Comparison of ENCODE assay signal across 21 cellular contexts in the genomic region with DNA sequence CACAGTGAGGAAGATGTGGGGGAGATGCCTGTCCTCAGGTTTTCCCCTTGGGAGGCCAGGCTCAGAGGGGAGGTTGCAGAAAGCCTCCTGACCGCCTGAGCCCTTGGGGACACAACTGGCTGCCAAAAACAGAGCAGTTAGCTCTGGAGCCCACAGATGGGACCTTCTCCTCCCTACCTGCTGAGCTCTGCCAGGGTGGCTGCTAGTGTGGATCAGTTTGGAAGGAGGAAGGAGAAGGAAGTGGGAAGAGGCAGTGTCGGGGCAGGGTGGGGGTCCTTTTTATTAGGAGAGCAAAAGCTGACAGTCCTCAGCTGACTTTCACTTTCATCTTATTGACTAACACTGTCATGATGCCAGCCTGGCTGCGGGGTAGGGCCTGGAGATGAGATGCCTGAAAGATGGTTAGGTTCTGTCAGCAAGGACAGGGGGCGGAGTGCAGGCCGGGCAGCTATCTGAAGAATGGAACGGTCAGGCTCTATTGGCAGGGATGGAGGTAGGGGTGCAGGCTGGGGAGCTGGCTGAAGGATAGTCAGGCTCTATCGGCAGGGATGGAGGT.
DNase-seq lines count a peak whose midpoint lies in the region; ATAC-seq and TF ChIP-seq lines count a peak whose summit lies in the region.
"Had no signal": no experiment of that assay in that cellular context is flagged by ENCODE, and none has a peak within 500 bp of the region (broad histone marks: within the 10 kb centered on the region; RNA-seq: fewer than 3 reads in every experiment).

No MANE protein-coding gene starts in this region.

- H3K36me3 ChIP-seq in KOPT-K1 (ENCODE audit: insufficient read depth, low read length) (no peaks in the 10 kb centered on the region), lower lobe of right lung (no peaks in the 10 kb centered on the region), upper lobe of right lung (no peaks in the 10 kb centered on the region)
- H3K36me3 ChIP-seq: SJSA1 had no signal

- H3K4me3 ChIP-seq in lower lobe of right lung (no peak overlapping the region), upper lobe of right lung (no peak overlapping the region)
- H3K4me3 ChIP-seq: A549, PC-9, SJSA1 had no signal

- peak; percentile 50 for DNase-seq in Right ventricle myocardium inferior (ENCODE audit: missing footprints)
- no peak for DNase-seq in Right ventricle myocardium superior
- DNase-seq in lower lobe of right lung = peak; percentile 32
- peak; percentile 42 for DNase-seq in upper lobe of right lung
- DNase-seq in C1 segment of cervical spinal cord (lab: John Stamatoyannopoulos, UW) = no peak
- no peak for DNase-seq in T-helper 9 cell
- DNase-seq: DMS79, HFFc6, IMR-90, Karpas-422, NCI-H1048, NCI-H1436, NCI-H1930, NCI-H226, NCI-H524, PC-9 had no signal

- intact Hi-C loops in Right ventricle myocardium inferior (cut with DNase I) = no loop called here
- intact Hi-C loops in Right ventricle myocardium superior (cut with DNase I) = no loop called here
- intact Hi-C loops in lower lobe of right lung (cut with DNase I) = no loop called here
- intact Hi-C loops in upper lobe of right lung (cut with DNase I) = no loop called here

- ATAC-seq in Right ventricle myocardium inferior = peak; percentile 11
- ATAC-seq in Right ventricle myocardium superior (ENCODE audit: poor library complexity) = no peak
- ATAC-seq in lower lobe of right lung = no peak
- ATAC-seq in upper lobe of right lung = no peak
- ATAC-seq: A549 had no signal

- H3K4me1 ChIP-seq in lower lobe of right lung (no peaks in the 10 kb centered on the region), upper lobe of right lung (no peaks in the 10 kb centered on the region)
- H3K4me1 ChIP-seq: A549, SJSA1 had no signal

- H3K27me3 ChIP-seq in lower lobe of right lung (ENCODE audit: low read depth) = peaks cover 9% of the 10 kb centered on the region
- no peaks in the 10 kb centered on the region for H3K27me3 ChIP-seq in upper lobe of right lung

- H3K9me3 ChIP-seq in KOPT-K1 (ENCODE audit: insufficient read depth, low read length, poor library complexity, severe bottlenecking) (no peaks in the 10 kb centered on the region), lower lobe of right lung (no peaks in the 10 kb centered on the region), upper lobe of right lung (no peaks in the 10 kb centered on the region)
- H3K9me3 ChIP-seq: SJSA1 had no signal

- TF ChIP-seq CTCF in lower lobe of right lung (IDR thresholded peaks at IDR 0.05) (no peak), upper lobe of right lung (IDR thresholded peaks at IDR 0.05) (no peak)

- peak overlapping the region; percentile 91 for H3K27ac ChIP-seq in KOPT-K1 (ENCODE audit: low read depth, low read length, poor library complexity, severe bottlenecking)
- H3K27ac ChIP-seq in lower lobe of right lung = no peak overlapping the region
- H3K27ac ChIP-seq in upper lobe of right lung = no peak overlapping the region
- H3K27ac ChIP-seq: A549, C4-2B, PC-9, RWPE1, SJSA1 had no signal

Comparison
In these comparisons a context has a peak if more than half of its experiments do, and no peak if none do; other contexts are left out.
1. DNase-seq: peak in Right ventricle myocardium inferior (single experiment), lower lobe of right lung (single experiment) and upper lobe of right lung (single experiment); none in Right ventricle myocardium superior (single experiment), C1 segment of cervical spinal cord (0 of 14) and T-helper 9 cell (single experiment).